10 cellular contexts compared by ENCODE assay signal in genomic region chr12:104280703-104281458, GRCh38. TPM values are rescaled to one million over a fixed set of nuclear protein-coding genes. Genes with fewer than 3 reads are reported as not detected.
DNase-seq lines count a peak whose midpoint lies in the region; ATAC-seq and TF ChIP-seq lines count a peak whose summit lies in the region.
"Had no signal": no experiment of that assay in that cellular context is flagged by ENCODE, and none has a peak within 500 bp of the region (broad histone marks: within the 10 kb centered on the region; RNA-seq: fewer than 3 reads in every experiment).

No MANE protein-coding gene starts in this region.

- CTCF ChIA-PET in Calu3 (lab: Charles Lee) = interaction anchor here (0.6 kb wide), 1 partner anchor 21 kb away, joined by 6 read pairs; no protein-coding TSS in a partner anchor

- peaks cover 6% of the 10 kb centered on the region for H3K9me3 Mint-ChIP-seq in Calu3 (ENCODE audit: low read depth, unreplicated experiment)

- H3K9me3 ChIP-seq in MG63 = no peaks in the 10 kb centered on the region
- no peaks in the 10 kb centered on the region for H3K9me3 ChIP-seq in left ventricle myocardium inferior (replicated peaks)
- no peaks in the 10 kb centered on the region for H3K9me3 ChIP-seq in WERI-Rb-1 (ENCODE audit: severe bottlenecking)

- no peak for TF ChIP-seq CTCF in Calu3 (IDR thresholded peaks at IDR 0.05; ENCODE audit: unreplicated experiment)
- no peak for TF ChIP-seq CTCF in astrocyte of the cerebellum (IDR thresholded peaks at IDR 0.05; ENCODE audit: low read depth, low read length, missing control alignments)
- no peak for TF ChIP-seq CTCF in left ventricle myocardium inferior (IDR thresholded peaks at IDR 0.05; ENCODE audit: borderline replicate concordance)
- no peak for TF ChIP-seq CTCF in WERI-Rb-1 (IDR thresholded peaks at IDR 0.05; ENCODE audit: low read depth, low read length)

- no peak for ATAC-seq in HG02885 (IDR thresholded peaks at IDR 0.05; ENCODE audit: poor library complexity, unreplicated experiment)

- no peaks in the 10 kb centered on the region for H3K27me3 ChIP-seq in MG63
- H3K27me3 ChIP-seq in left ventricle myocardium inferior (ENCODE audit: low read depth) = no peaks in the 10 kb centered on the region
- no peaks in the 10 kb centered on the region for H3K27me3 ChIP-seq in WERI-Rb-1 (ENCODE audit: insufficient read depth, low read depth, severe bottlenecking)

- DNase-seq in Calu3 = no peak
- DNase-seq in MG63 = peak; percentile 70
- DNase-seq in astrocyte of the cerebellum (ENCODE audit: low read depth) = peak; percentile 71
- DNase-seq in myocyte (ENCODE audit: low read depth) = peak; percentile 44
- DNase-seq in NCI-H82 treated with DMSO at 0.1 percent for 48 hours (lab: John Stamatoyannopoulos, UW; ENCODE audit: unreplicated experiment) = no peak
- no peak for DNase-seq in left ventricle myocardium inferior
- DNase-seq in WERI-Rb-1 = no peak
- DNase-seq: NCI-H345; stimulated activated naive CD4-positive, alpha-beta T cell had no signal

- H3K4me1 Mint-ChIP-seq in Calu3 (ENCODE audit: low read depth, unreplicated experiment) = peaks cover 68% of the 10 kb centered on the region

- H3K4me3 ChIP-seq in MG63 = peak overlapping the region; percentile 21
- H3K4me3 ChIP-seq in astrocyte of the cerebellum (ENCODE audit: low read depth, low read length) = no peak overlapping the region
- H3K4me3 ChIP-seq in left ventricle myocardium inferior = no peak overlapping the region
- no peak overlapping the region for H3K4me3 ChIP-seq in WERI-Rb-1 (ENCODE audit: low read depth, low read length)

- in situ Hi-C loops in astrocyte of the cerebellum (cut with HindIII; ENCODE audit: low sequenced_read_pairs) = no loop called here

- no peaks in the 10 kb centered on the region; the same call in 1 of the 2 replicates for H3K36me3 ChIP-seq in MG63
- H3K36me3 ChIP-seq in left ventricle myocardium inferior = no peaks in the 10 kb centered on the region
- no peaks in the 10 kb centered on the region for H3K36me3 ChIP-seq in WERI-Rb-1

- peaks cover 15% of the 10 kb centered on the region for H3K36me3 Mint-ChIP-seq in Calu3 (ENCODE audit: insufficient read depth, unreplicated experiment)

- BruUV-seq in Calu3 (replicated peaks; lab: Mats Ljungman, UMichigan) = no TSS peak

- H3K27ac Mint-ChIP-seq in Calu3 (ENCODE audit: unreplicated experiment) = peak overlapping the region; percentile 10

- no peak overlapping the region for H3K27ac ChIP-seq in left ventricle myocardium inferior (replicated peaks)
- H3K27ac ChIP-seq in WERI-Rb-1 = no peak overlapping the region

- H3K27me3 Mint-ChIP-seq in Calu3 (ENCODE audit: unreplicated experiment) = no peaks in the 10 kb centered on the region

- intact Hi-C loops in Calu3 (cut with micrococcal nuclease; ENCODE audit: unreplicated experiment) = loop anchor here (10.0 kb wide), 1 partner anchor 674 kb away; the partner anchor contains the start of gene SLC41A2
- intact Hi-C loops in left ventricle myocardium inferior (cut with micrococcal nuclease) = loop anchor here (10.0 kb wide), 1 partner anchor 56 kb away; no protein-coding TSS in a partner anchor

- H3K4me3 Mint-ChIP-seq in Calu3 (ENCODE audit: low read depth, unreplicated experiment) = no peak overlapping the region

- H3K4me1 ChIP-seq in left ventricle myocardium inferior = peaks cover 7% of the 10 kb centered on the region

RNA-seq across cellular contexts. Expression of gene EID3, which starts 22.7 kb away (rescaled TPM):
- total RNA-seq in Calu3 (2022) (5.5 and 6.1 TPM in 2 replicates), myocyte (0.88 and 1.7 TPM in 2 replicates), left ventricle myocardium inferior (0.60 TPM)
- total RNA-seq in MG63 (2014; rRNA removed; shearing (Covaris generic); ENCODE audit: low replicate concordance) = 6.0 and 6.8 TPM in 2 replicates
- 1.1 TPM for polyA plus RNA-seq in myocyte (2012)

Comparison
In these comparisons a context has a peak if more than half of its experiments do, and no peak if none do; other contexts are left out.
1. DNase-seq: peak in MG63 (single experiment), astrocyte of the cerebellum (single experiment) and myocyte (single experiment); none in Calu3 (single experiment), NCI-H82 treated with DMSO at 0.1 percent for 48 hours (single experiment), left ventricle myocardium inferior (single experiment) and WERI-Rb-1 (single experiment).